ENCODE assay signal across 8 cellular contexts in the genomic region with DNA sequence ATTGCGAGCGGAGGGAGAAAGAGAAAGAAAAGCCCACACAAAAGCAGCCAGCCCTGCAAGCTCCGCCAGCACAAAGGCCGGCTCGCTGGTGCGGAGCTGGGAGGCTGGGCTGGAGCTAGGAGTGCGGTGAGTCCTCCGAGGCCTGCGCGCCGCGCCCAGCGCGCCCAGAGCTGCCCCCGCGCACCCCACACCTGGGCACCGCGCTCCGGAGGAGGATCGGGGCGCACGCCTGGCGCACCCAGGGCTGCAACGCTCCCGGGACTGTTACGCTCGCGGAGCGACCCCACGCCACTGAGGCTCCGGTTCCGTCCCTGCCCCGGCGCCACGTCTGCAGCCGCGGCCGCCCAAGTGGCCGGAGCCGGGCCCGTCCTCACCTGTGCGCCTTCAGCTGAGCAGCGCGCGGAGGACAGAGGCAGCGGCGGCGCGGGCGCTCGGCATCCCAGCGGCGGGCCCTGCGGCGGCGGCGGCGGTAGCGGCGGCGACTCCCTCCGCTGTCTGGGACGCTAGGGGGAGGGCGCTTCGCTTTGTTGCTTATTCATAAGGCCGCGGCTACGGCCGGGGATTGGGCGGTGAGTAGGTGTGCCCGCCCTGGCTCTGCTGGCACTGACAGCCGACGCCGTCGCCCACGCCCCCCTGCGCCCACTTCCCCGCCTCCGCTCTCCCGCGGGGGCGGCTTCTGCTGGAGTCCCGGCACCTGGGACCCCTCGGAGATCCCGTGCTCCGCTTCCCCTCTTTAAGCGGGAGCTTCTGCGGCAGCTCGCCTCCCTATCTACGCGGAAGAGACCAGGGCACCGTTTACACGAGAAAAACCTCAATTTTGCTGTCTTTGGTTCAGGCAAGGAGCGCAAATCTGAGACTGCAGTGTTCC. TPM values are rescaled to one million over a fixed set of nuclear protein-coding genes. Genes with fewer than 3 reads are reported as not detected.
DNase-seq lines count a peak whose midpoint lies in the region; ATAC-seq, FAIRE-seq and TF ChIP-seq lines count a peak whose summit lies in the region.

A gene with protein sequence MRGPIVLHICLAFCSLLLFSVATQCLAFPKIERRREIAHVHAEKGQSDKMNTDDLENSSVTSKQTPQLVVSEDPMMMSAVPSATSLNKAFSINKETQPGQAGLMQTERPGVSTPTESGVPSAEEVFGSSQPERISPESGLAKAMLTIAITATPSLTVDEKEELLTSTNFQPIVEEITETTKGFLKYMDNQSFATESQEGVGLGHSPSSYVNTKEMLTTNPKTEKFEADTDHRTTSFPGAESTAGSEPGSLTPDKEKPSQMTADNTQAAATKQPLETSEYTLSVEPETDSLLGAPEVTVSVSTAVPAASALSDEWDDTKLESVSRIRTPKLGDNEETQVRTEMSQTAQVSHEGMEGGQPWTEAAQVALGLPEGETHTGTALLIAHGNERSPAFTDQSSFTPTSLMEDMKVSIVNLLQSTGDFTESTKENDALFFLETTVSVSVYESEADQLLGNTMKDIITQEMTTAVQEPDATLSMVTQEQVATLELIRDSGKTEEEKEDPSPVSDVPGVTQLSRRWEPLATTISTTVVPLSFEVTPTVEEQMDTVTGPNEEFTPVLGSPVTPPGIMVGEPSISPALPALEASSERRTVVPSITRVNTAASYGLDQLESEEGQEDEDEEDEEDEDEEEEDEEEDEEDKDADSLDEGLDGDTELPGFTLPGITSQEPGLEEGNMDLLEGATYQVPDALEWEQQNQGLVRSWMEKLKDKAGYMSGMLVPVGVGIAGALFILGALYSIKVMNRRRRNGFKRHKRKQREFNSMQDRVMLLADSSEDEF (minus strand): TSS at position 513 of the 868 bp plus-strand sequence. CDS start 12,855 bp downstream, outside the sequence.

- FAIRE-seq in urothelium cell line (lab: Jason Lieb, UNC), result peak; percentile 98

- H3K4me1 Mint-ChIP-seq in T-helper 1 cell treated with Interleukin-12 subunit alpha and Interleukin-12 subunit beta and Interleukin-4 antibody, amounts not matched to agents 30 μg/mL and 1 μg/mL, for 36 hours (ENCODE audit: low read depth), result peaks cover 16% of the 10 kb centered on the region

- DNase-seq in GM12864 (ENCODE audit: low read depth) (no peak), NCI-H1417 treated with DMSO at 0.1 percent for 48 hours (lab: John Stamatoyannopoulos, UW) (peak; percentile 21), right cardiac atrium (peak; percentile 89 to 96 (median 94)), psoas muscle (peak; percentile 81 to 88), urothelium cell line (ENCODE audit: low spot score) (peak; percentile 96)

- peak within 1 kb of the TSS; percentile 36 for H3K27ac ChIP-seq in angular gyrus (ENCODE audit: low read depth, low read length)
- peak within 1 kb of the TSS; percentile 43 for H3K27ac ChIP-seq in right cardiac atrium (ENCODE audit: low read length)
- H3K27ac ChIP-seq in psoas muscle, result no peak within 1 kb of the TSS

- WGBS in right cardiac atrium, result under 1% methylated on average over 94 of the region's 94 CpGs
- 0 to 1% (median 0%) methylated on average over 40 to 94 of the region's 94 CpGs for WGBS in psoas muscle, 3 donors

- ATAC-seq in HG02759 (IDR thresholded peaks at IDR 0.05; ENCODE audit: unreplicated experiment), result peak; percentile 97
- ATAC-seq in right cardiac atrium, result peak; percentile 99
- ATAC-seq in psoas muscle, result peak; percentile 91 to 99 (median 97)

- no peaks in the 10 kb centered on the region for H3K36me3 ChIP-seq in psoas muscle (ENCODE audit: insufficient read depth in 1 of 2, low read depth in 1 of 2)

- no peaks in the 10 kb centered on the region for H3K36me3 Mint-ChIP-seq in T-helper 1 cell treated with Interleukin-12 subunit alpha and Interleukin-12 subunit beta and Interleukin-4 antibody, amounts not matched to agents 30 μg/mL and 1 μg/mL, for 36 hours (ENCODE audit: low read depth)

- peak within 1 kb of the TSS; percentile 61 for H3K4me3 ChIP-seq in GM12864 (ENCODE audit: low read depth, low read length)
- peak within 1 kb of the TSS; percentile 82 for H3K4me3 ChIP-seq in right cardiac atrium (ENCODE audit: low read length)
- peak within 1 kb of the TSS; percentile 87 for H3K4me3 ChIP-seq in psoas muscle

- TF ChIP-seq CTCF in GM12864 (IDR thresholded peaks at IDR 0.05; ENCODE audit: low read depth, low read length, missing control alignments), result peak; percentile 12
- TF ChIP-seq CTCF in psoas muscle (IDR thresholded peaks at IDR 0.05), result peak; percentile 23

- no peaks in the 10 kb centered on the region for H3K4me1 ChIP-seq in right cardiac atrium (ENCODE audit: control insufficient read depth, insufficient read depth, low read length)
- H3K4me1 ChIP-seq in psoas muscle, result peaks cover 6% of the 10 kb centered on the region

- H3K27me3 ChIP-seq in right cardiac atrium (ENCODE audit: control insufficient read depth, insufficient read depth) (no peaks in the 10 kb centered on the region), psoas muscle (ENCODE audit: insufficient read depth in 3 of 3, low read length in 2 of 3) (peaks cover 0 to 13% (median 0%) of the 10 kb centered on the region in 3 donors)

- intact Hi-C loops in right cardiac atrium (cut with DNase I) (no loop called here), psoas muscle (cut with DNase I) (no loop called here)

- no peak within 1 kb of the TSS for H3K27ac Mint-ChIP-seq in T-helper 1 cell treated with Interleukin-12 subunit alpha and Interleukin-12 subunit beta and Interleukin-4 antibody, amounts not matched to agents 30 μg/mL and 1 μg/mL, for 36 hours

- H3K9me3 ChIP-seq in right cardiac atrium (ENCODE audit: control insufficient read depth, low read length), result no peaks in the 10 kb centered on the region
- H3K9me3 ChIP-seq in psoas muscle, result no peaks in the 10 kb centered on the region

- peak within 1 kb of the TSS; percentile 73 for H3K4me3 Mint-ChIP-seq in T-helper 1 cell treated with Interleukin-12 subunit alpha and Interleukin-12 subunit beta and Interleukin-4 antibody, amounts not matched to agents 30 μg/mL and 1 μg/mL, for 36 hours

- peaks cover 72% of the 10 kb centered on the region for H3K27me3 Mint-ChIP-seq in T-helper 1 cell treated with Interleukin-12 subunit alpha and Interleukin-12 subunit beta and Interleukin-4 antibody, amounts not matched to agents 30 μg/mL and 1 μg/mL, for 36 hours (ENCODE audit: low read depth)

- H3K9me3 Mint-ChIP-seq in T-helper 1 cell treated with Interleukin-12 subunit alpha and Interleukin-12 subunit beta and Interleukin-4 antibody, amounts not matched to agents 30 μg/mL and 1 μg/mL, for 36 hours, result no peaks in the 10 kb centered on the region

RNA-seq across cellular contexts. Expression of the gene that starts here (rescaled TPM):
- total RNA-seq in right cardiac atrium, result 1 to 10 TPM; 5.4 to 9.9 (median 8.4) TPM
- polyA plus RNA-seq in right cardiac atrium, result 2.1 TPM
- total RNA-seq in psoas muscle, result 1 to 10 TPM in 1 of 4 donors, under 1 TPM in 3; 0.58 to 3.2 (median 0.85) TPM
- under 1 TPM; 0.17 to 0.74 (median 0.43) TPM for polyA plus RNA-seq in psoas muscle
